8 cellular contexts compared by ENCODE assay signal in the genomic region with DNA sequence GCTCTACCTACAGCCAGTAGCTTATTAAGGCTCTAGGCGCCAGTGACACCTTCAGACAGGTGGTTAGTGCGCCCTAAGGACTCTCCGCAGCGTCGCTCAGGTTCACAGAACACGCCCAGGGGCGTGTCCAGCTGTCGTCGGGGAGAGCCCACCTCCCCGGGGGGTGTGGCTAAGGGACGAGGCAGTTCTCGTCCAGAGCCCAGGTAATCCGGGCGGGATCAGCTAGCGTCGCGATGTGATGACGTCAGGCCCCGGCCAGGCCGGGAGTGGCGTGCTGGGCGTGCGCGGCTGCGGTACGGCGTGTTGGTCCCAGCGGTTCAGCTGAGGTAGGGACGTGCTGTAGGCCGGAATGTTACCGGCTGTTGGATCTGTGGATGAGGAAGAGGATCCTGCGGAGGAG. TPM values are rescaled to one million over a fixed set of nuclear protein-coding genes. Genes with fewer than 3 reads are reported as not detected.
DNase-seq lines count a peak whose midpoint lies in the region; FAIRE-seq and TF ChIP-seq lines count a peak whose summit lies in the region.
"Not testable (repeated sequence)": the region's sequence is repeated elsewhere in the genome, so short reads cannot be mapped to it uniquely, and the experiment has no call there.

Gene ZNG1C, plus strand, starts transcription at position 301 of the 400 bp plus-strand sequence. Its CDS starts 49 bp downstream, at position 350.

- not testable (repeated sequence) for H3K9me2 ChIP-seq in SK-N-SH

- TF ChIP-seq POLR2A in vagina (IDR thresholded peaks at IDR 0.05) = not testable (repeated sequence)

- not testable (repeated sequence) for H3K4me3 Mint-ChIP-seq in activated naive CD8-positive, alpha-beta T cell treated with anti-CD3 and anti-CD28 coated beads for 36 hours

- not testable (repeated sequence) for H3K27ac ChIP-seq in SK-N-SH (ENCODE audit: low read depth in 2 of 2, low read length in 1 of 2); left ventricle myocardium inferior (replicated peaks); vagina

- H3K4me1 Mint-ChIP-seq in activated naive CD8-positive, alpha-beta T cell treated with anti-CD3 and anti-CD28 coated beads for 36 hours = not testable (repeated sequence)

- not testable (repeated sequence) for H3K79me2 ChIP-seq in SK-N-SH (ENCODE audit: insufficient read depth)

- TF ChIP-seq EP300 in SK-N-SH (IDR thresholded peaks at IDR 0.05; ENCODE audit: borderline replicate concordance in 1 of 2, low read depth in 1 of 2, low read length in 1 of 2) = not testable (repeated sequence)

- POLR2A ChIA-PET in SK-N-SH (lab: Yijun Ruan, JAX) = not testable (repeated sequence)

- intact Hi-C loops in left ventricle myocardium inferior (cut with micrococcal nuclease); vagina (cut with DNase I): not testable (repeated sequence)

- not testable (repeated sequence) for TF ChIP-seq CTCF in SK-N-SH (IDR thresholded peaks at IDR 0.05); left ventricle myocardium inferior (IDR thresholded peaks at IDR 0.05; ENCODE audit: borderline replicate concordance); vagina (IDR thresholded peaks at IDR 0.05)

- WGBS in SK-N-SH (ENCODE audit: low lambda C conversion rate) = no CpG with 5 or more reads among the region's 32 CpGs

- not testable (repeated sequence) for H3K9ac ChIP-seq in SK-N-SH

- H2AFZ ChIP-seq in SK-N-SH (ENCODE audit: low read depth) = not testable (repeated sequence)

- not testable (repeated sequence) for H3K4me2 ChIP-seq in SK-N-SH

- H4K20me1 ChIP-seq in SK-N-SH (ENCODE audit: insufficient read depth) = not testable (repeated sequence)

- not testable (repeated sequence) for H3K9me3 Mint-ChIP-seq in activated naive CD8-positive, alpha-beta T cell treated with anti-CD3 and anti-CD28 coated beads for 36 hours

- not testable (repeated sequence) for H3K4me1 ChIP-seq in SK-N-SH (ENCODE audit: control insufficient read depth in 1 of 2, insufficient read depth in 2 of 2, low read depth in 1 of 2, low read length in 1 of 2); left ventricle myocardium inferior; vagina

- not testable (repeated sequence) for H3K27me3 Mint-ChIP-seq in activated naive CD8-positive, alpha-beta T cell treated with anti-CD3 and anti-CD28 coated beads for 36 hours

- not testable (repeated sequence) for H3K9me3 ChIP-seq in SK-N-SH; left ventricle myocardium inferior (replicated peaks); vagina

- not testable (repeated sequence) for H3F3A ChIP-seq in SK-N-SH (replicated peaks; ENCODE audit: insufficient read depth)

- not testable (repeated sequence) for H3K27me3 ChIP-seq in SK-N-SH (ENCODE audit: insufficient read depth); left ventricle myocardium inferior (ENCODE audit: low read depth); vagina

- H3K36me3 ChIP-seq in SK-N-SH (replicated peaks in 1 of 2; ENCODE audit: control insufficient read depth in 1 of 2, insufficient read depth in 2 of 2, low read length in 1 of 2); left ventricle myocardium inferior; vagina: not testable (repeated sequence)

- not testable (repeated sequence) for DNase-seq in H4 (ENCODE audit: low spot score); SK-N-SH; activated naive CD8-positive, alpha-beta T cell treated with anti-CD3 and anti-CD28 coated beads for 36 hours; left ventricle myocardium inferior; mucosa of gallbladder (ENCODE audit: low spot score); renal cortical epithelial cell (ENCODE audit: low read depth); vagina (ENCODE audit: extremely low spot score in 2 of 2)

- CTCF ChIA-PET in SK-N-SH (lab: Yijun Ruan, JAX) = not testable (repeated sequence)

- H3K27ac Mint-ChIP-seq in activated naive CD8-positive, alpha-beta T cell treated with anti-CD3 and anti-CD28 coated beads for 36 hours = not testable (repeated sequence)

- not testable (repeated sequence) for H3K4me3 ChIP-seq in SK-N-SH (ENCODE audit: low read depth in 2 of 2, low read length in 1 of 2); left ventricle myocardium inferior; vagina

- not testable (repeated sequence) for TF ChIP-seq RAD21 in SK-N-SH (IDR thresholded peaks at IDR 0.05; ENCODE audit: low read length)

- not testable (repeated sequence) for H3K36me3 Mint-ChIP-seq in activated naive CD8-positive, alpha-beta T cell treated with anti-CD3 and anti-CD28 coated beads for 36 hours

- peak; percentile 78 for FAIRE-seq in endometrium (lab: Jason Lieb, UNC)

RNA-seq across cellular contexts. Expression of gene ZNG1C, which starts in this region (rescaled TPM):
- total RNA-seq in H4 (2014; rRNA removed; shearing (Covaris generic)) = 25.6 and 32.4 TPM in 2 replicates
- 25.1 and 29.4 TPM in 2 replicates for polyA plus RNA-seq in SK-N-SH (2012; rRNA removed)
- polyA plus RNA-seq in SK-N-SH (2012; cell fraction: cytosol; rRNA removed) = 26.2 and 62.3 TPM in 2 replicates
- polyA plus RNA-seq in SK-N-SH (2012; cell fraction: nucleus; rRNA removed) = 8.6 and 37.8 TPM in 2 replicates
- total RNA-seq in activated naive CD8-positive, alpha-beta T cell treated with anti-CD3 and anti-CD28 coated beads for 36 hours = 10 to 100 TPM; 45.2 to 49.0 TPM
- total RNA-seq in left ventricle myocardium inferior (11.9 TPM), mucosa of gallbladder (20.5 TPM), renal cortical epithelial cell (18.4 and 39.4 TPM in 2 replicates), vagina (24.8 TPM)
